2 cellular contexts compared by ENCODE assay signal in the genomic region with DNA sequence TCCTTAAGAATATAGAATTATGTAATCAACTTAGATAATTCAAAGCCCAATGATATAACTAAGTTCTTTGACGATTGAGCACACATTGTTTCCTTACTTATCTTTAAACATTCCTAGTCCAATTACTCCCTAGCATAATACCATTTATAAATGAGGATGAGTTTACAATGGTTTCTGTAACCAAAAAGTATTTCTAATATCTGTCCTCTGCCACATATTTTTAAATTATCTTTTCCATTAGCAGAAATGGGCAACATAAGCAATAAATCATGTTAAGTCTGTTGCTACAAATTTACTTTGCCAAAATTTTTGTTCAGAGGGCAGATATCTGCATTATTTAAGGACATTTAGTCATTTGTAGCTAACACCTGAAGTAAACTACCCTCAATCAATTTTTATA.
A peak's percentile ranks its signal among the peaks of the same experiment; 100 is the strongest.
TF ChIP-seq lines count a peak whose summit lies in the region.

No MANE protein-coding gene starts in this region.

TF ChIP-seq in SK-N-SH treated with all-trans-retinoic acid at 6 μM for 48 hours, 23 proteins besides CTCF, POLR2A, EP300 and RAD21 (continues in another document):
- TF ChIP-seq, protein P1, sequence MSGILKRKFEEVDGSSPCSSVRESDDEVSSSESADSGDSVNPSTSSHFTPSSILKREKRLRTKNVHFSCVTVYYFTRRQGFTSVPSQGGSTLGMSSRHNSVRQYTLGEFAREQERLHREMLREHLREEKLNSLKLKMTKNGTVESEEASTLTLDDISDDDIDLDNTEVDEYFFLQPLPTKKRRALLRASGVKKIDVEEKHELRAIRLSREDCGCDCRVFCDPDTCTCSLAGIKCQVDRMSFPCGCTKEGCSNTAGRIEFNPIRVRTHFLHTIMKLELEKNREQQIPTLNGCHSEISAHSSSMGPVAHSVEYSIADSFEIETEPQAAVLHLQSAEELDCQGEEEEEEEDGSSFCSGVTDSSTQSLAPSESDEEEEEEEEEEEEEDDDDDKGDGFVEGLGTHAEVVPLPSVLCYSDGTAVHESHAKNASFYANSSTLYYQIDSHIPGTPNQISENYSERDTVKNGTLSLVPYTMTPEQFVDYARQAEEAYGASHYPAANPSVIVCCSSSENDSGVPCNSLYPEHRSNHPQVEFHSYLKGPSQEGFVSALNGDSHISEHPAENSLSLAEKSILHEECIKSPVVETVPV (CRISPR knock-in tag; IDR thresholded peaks at IDR 0.05), result peak; percentile 47; the same call in 1 of the 2 replicates
- no peak for TF ChIP-seq ZFP30 (CRISPR knock-in tag; IDR thresholded peaks at IDR 0.05)
- no peak for TF ChIP-seq BACH2 (CRISPR knock-in tag; IDR thresholded peaks at IDR 0.05; ENCODE audit: borderline replicate concordance)
- TF ChIP-seq SNAI2 (CRISPR knock-in tag; IDR thresholded peaks at IDR 0.05), result no peak
- TF ChIP-seq ZC3H10 (CRISPR knock-in tag; IDR thresholded peaks at IDR 0.05), result no peak
- 0 out of 2 replicates have a peak, but pooled peaks have one; percentile 12 for TF ChIP-seq ZFP3 (CRISPR knock-in tag; IDR thresholded peaks at IDR 0.05)
- no peak for TF ChIP-seq PPARA (CRISPR knock-in tag; IDR thresholded peaks at IDR 0.05; ENCODE audit: borderline replicate concordance)
- no peak for TF ChIP-seq CSDC2 (CRISPR knock-in tag; IDR thresholded peaks at IDR 0.05)
- no peak for TF ChIP-seq TCF4 (CRISPR knock-in tag; IDR thresholded peaks at IDR 0.05; ENCODE audit: borderline replicate concordance)
- no peak for TF ChIP-seq ZNF70 (CRISPR knock-in tag; IDR thresholded peaks at IDR 0.05)
- no peak for TF ChIP-seq ARNTL (CRISPR knock-in tag; IDR thresholded peaks at IDR 0.05; ENCODE audit: borderline replicate concordance, low read depth)
- TF ChIP-seq, protein P2, sequence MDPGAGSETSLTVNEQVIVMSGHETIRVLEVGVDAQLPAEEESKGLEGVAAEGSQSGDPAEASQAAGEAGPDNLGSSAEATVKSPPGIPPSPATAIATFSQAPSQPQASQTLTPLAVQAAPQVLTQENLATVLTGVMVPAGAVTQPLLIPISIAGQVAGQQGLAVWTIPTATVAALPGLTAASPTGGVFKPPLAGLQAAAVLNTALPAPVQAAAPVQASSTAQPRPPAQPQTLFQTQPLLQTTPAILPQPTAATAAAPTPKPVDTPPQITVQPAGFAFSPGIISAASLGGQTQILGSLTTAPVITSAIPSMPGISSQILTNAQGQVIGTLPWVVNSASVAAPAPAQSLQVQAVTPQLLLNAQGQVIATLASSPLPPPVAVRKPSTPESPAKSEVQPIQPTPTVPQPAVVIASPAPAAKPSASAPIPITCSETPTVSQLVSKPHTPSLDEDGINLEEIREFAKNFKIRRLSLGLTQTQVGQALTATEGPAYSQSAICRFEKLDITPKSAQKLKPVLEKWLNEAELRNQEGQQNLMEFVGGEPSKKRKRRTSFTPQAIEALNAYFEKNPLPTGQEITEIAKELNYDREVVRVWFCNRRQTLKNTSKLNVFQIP (CRISPR knock-in tag; IDR thresholded peaks at IDR 0.05; ENCODE audit: borderline replicate concordance, low read depth), result no peak; the same call in 1 of the 2 replicates
- no peak for TF ChIP-seq ZNF8 (CRISPR knock-in tag; IDR thresholded peaks at IDR 0.05)
- TF ChIP-seq, protein P3, sequence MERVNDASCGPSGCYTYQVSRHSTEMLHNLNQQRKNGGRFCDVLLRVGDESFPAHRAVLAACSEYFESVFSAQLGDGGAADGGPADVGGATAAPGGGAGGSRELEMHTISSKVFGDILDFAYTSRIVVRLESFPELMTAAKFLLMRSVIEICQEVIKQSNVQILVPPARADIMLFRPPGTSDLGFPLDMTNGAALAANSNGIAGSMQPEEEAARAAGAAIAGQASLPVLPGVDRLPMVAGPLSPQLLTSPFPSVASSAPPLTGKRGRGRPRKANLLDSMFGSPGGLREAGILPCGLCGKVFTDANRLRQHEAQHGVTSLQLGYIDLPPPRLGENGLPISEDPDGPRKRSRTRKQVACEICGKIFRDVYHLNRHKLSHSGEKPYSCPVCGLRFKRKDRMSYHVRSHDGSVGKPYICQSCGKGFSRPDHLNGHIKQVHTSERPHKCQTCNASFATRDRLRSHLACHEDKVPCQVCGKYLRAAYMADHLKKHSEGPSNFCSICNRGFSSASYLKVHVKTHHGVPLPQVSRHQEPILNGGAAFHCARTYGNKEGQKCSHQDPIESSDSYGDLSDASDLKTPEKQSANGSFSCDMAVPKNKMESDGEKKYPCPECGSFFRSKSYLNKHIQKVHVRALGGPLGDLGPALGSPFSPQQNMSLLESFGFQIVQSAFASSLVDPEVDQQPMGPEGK (CRISPR knock-in tag; IDR thresholded peaks at IDR 0.05; ENCODE audit: borderline replicate concordance), result no peak
- peak; percentile 99 for TF ChIP-seq ISL1 (CRISPR knock-in tag; IDR thresholded peaks at IDR 0.05)
- no peak for TF ChIP-seq ZNF565 (CRISPR knock-in tag; conservative IDR thresholded peaks at IDR 0.05; ENCODE audit: low read depth)
- TF ChIP-seq OSR1 (CRISPR knock-in tag; IDR thresholded peaks at IDR 0.05), result no peak
- no peak for TF ChIP-seq RARB (CRISPR knock-in tag; IDR thresholded peaks at IDR 0.05)
- TF ChIP-seq GLIS3 (CRISPR knock-in tag; IDR thresholded peaks at IDR 0.05), result no peak
- peak; percentile 76; the same call in 1 of the 2 replicates for TF ChIP-seq ESRRG (CRISPR knock-in tag; IDR thresholded peaks at IDR 0.05)
- TF ChIP-seq, protein P4, sequence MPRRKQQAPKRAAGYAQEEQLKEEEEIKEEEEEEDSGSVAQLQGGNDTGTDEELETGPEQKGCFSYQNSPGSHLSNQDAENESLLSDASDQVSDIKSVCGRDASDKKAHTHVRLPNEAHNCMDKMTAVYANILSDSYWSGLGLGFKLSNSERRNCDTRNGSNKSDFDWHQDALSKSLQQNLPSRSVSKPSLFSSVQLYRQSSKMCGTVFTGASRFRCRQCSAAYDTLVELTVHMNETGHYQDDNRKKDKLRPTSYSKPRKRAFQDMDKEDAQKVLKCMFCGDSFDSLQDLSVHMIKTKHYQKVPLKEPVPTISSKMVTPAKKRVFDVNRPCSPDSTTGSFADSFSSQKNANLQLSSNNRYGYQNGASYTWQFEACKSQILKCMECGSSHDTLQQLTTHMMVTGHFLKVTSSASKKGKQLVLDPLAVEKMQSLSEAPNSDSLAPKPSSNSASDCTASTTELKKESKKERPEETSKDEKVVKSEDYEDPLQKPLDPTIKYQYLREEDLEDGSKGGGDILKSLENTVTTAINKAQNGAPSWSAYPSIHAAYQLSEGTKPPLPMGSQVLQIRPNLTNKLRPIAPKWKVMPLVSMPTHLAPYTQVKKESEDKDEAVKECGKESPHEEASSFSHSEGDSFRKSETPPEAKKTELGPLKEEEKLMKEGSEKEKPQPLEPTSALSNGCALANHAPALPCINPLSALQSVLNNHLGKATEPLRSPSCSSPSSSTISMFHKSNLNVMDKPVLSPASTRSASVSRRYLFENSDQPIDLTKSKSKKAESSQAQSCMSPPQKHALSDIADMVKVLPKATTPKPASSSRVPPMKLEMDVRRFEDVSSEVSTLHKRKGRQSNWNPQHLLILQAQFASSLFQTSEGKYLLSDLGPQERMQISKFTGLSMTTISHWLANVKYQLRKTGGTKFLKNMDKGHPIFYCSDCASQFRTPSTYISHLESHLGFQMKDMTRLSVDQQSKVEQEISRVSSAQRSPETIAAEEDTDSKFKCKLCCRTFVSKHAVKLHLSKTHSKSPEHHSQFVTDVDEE (CRISPR knock-in tag; IDR thresholded peaks at IDR 0.05), result 0 out of 2 replicates have a peak, but pooled peaks have one; percentile 28
- TF ChIP-seq TOX (CRISPR knock-in tag; IDR thresholded peaks at IDR 0.05; ENCODE audit: borderline replicate concordance), result no peak

TF ChIP-seq in SK-N-SH, 30 proteins besides CTCF, POLR2A, EP300 and RAD21:
- TF ChIP-seq EZH2phosphoT487 (IDR thresholded peaks at IDR 0.05; ENCODE audit: borderline replicate concordance, low read depth), result no peak
- TF ChIP-seq MEF2A (IDR thresholded peaks at IDR 0.05; ENCODE audit: borderline replicate concordance, low read depth), result no peak
- TF ChIP-seq, protein P5, sequence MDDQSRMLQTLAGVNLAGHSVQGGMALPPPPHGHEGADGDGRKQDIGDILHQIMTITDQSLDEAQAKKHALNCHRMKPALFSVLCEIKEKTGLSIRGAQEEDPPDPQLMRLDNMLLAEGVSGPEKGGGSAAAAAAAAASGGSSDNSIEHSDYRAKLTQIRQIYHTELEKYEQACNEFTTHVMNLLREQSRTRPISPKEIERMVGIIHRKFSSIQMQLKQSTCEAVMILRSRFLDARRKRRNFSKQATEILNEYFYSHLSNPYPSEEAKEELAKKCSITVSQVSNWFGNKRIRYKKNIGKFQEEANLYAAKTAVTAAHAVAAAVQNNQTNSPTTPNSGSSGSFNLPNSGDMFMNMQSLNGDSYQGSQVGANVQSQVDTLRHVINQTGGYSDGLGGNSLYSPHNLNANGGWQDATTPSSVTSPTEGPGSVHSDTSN (IDR thresholded peaks at IDR 0.05), result no peak
- TF ChIP-seq GABPA (IDR thresholded peaks at IDR 0.05; ENCODE audit: low read depth), result no peak
- no peak for TF ChIP-seq TAF1 (IDR thresholded peaks at IDR 0.05; ENCODE audit: borderline replicate concordance, low read depth, low read length)
- TF ChIP-seq, protein P6, sequence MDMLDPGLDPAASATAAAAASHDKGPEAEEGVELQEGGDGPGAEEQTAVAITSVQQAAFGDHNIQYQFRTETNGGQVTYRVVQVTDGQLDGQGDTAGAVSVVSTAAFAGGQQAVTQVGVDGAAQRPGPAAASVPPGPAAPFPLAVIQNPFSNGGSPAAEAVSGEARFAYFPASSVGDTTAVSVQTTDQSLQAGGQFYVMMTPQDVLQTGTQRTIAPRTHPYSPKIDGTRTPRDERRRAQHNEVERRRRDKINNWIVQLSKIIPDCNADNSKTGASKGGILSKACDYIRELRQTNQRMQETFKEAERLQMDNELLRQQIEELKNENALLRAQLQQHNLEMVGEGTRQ (IDR thresholded peaks at IDR 0.05; ENCODE audit: borderline replicate concordance, low read depth, low read length), result no peak
- TF ChIP-seq, protein P7, sequence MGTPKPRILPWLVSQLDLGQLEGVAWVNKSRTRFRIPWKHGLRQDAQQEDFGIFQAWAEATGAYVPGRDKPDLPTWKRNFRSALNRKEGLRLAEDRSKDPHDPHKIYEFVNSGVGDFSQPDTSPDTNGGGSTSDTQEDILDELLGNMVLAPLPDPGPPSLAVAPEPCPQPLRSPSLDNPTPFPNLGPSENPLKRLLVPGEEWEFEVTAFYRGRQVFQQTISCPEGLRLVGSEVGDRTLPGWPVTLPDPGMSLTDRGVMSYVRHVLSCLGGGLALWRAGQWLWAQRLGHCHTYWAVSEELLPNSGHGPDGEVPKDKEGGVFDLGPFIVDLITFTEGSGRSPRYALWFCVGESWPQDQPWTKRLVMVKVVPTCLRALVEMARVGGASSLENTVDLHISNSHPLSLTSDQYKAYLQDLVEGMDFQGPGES (IDR thresholded peaks at IDR 0.05; ENCODE audit: low read depth, low read length), result no peak
- TF ChIP-seq MXI1 (IDR thresholded peaks at IDR 0.05; ENCODE audit: low read depth, low read length), result no peak
- TF ChIP-seq FOXM1 (IDR thresholded peaks at IDR 0.05; ENCODE audit: low read depth), result no peak
- no peak for TF ChIP-seq POLR2AphosphoS5 (IDR thresholded peaks at IDR 0.05; ENCODE audit: low read depth, low read length)
- TF ChIP-seq JUND (IDR thresholded peaks at IDR 0.05), result no peak
- TF ChIP-seq NFIC (IDR thresholded peaks at IDR 0.05; ENCODE audit: borderline replicate concordance), result no peak
- no peak for TF ChIP-seq SIN3A (IDR thresholded peaks at IDR 0.05; ENCODE audit: borderline replicate concordance, low read depth, low read length)
- TF ChIP-seq FOXJ3 (CRISPR knock-in tag; IDR thresholded peaks at IDR 0.05), result no peak
- TF ChIP-seq YY1 (IDR thresholded peaks at IDR 0.05; ENCODE audit: low read depth), result no peak
